Comparison of ENCODE assay signal across 10 cellular contexts in the genomic region with DNA sequence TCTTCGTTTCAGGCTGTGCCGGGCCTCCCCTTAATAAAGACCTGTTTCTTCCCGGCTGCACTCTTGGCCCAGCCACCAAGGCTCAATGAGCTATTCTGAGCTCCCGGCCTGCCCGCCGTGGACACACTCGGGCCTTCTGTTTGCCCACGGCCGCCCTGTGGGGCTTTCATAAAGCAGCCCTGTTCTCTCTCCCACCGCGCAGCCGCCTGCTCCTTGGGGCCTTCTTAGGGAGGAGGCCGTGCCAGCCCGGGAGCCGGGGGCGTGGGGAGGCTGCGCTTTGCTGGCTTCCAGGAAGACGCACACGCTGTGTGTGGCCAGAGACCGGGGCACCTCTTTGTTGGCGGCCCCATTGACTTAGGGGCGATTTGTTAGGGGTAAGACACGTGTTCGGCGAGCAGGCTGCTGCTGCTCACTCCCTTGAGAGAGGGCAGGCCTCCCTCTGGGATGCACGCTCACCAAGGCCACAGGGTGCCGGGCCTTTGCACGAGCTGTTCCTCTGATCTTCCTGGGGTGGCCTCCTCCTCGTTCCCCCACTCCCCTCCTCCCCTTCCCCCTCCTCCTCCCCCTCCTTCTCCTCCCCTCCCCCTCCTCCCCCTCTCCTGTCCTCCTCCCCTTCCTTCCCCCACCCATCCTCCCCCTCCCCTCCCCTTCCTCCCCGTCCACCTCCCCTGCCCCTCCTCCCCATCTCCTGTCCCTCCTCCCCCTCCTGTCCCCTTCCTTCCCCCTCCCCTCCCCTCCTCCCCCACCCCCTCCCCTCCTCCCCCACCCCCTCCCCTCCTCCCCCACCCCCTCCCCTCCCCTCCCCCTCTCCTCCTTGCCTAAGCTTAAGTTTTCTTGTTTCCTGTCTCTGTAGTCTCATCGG. TPM values are rescaled to one million over a fixed set of nuclear protein-coding genes. Genes with fewer than 3 reads are reported as not detected.
DNase-seq lines count a peak whose midpoint lies in the region; ATAC-seq and TF ChIP-seq lines count a peak whose summit lies in the region.
"Had no signal": no experiment of that assay in that cellular context is flagged by ENCODE, and none has a peak within 500 bp of the region (broad histone marks: within the 10 kb centered on the region; RNA-seq: fewer than 3 reads in every experiment).

No MANE protein-coding gene starts in this region.

- ATAC-seq in Right ventricle myocardium superior (ENCODE audit: poor library complexity) (peak; percentile 20), upper lobe of right lung (peak; percentile 5), GM21576 (IDR thresholded peaks at IDR 0.05; ENCODE audit: unreplicated experiment) (no peak)

- TF ChIP-seq CTCF in left ventricle myocardium inferior (IDR thresholded peaks at IDR 0.05; ENCODE audit: borderline replicate concordance), result no peak
- TF ChIP-seq CTCF in upper lobe of right lung (IDR thresholded peaks at IDR 0.05), result no peak

- no peaks in the 10 kb centered on the region for H3K9me3 ChIP-seq in left ventricle myocardium inferior (replicated peaks)
- H3K9me3 ChIP-seq in ectodermal cell (ENCODE audit: control insufficient read depth, low read length), result no peaks in the 10 kb centered on the region
- no peaks in the 10 kb centered on the region for H3K9me3 ChIP-seq in upper lobe of right lung

- H3K4me3 ChIP-seq in left ventricle myocardium inferior (no peak overlapping the region), ectodermal cell (ENCODE audit: insufficient read depth, low read depth, low read length) (peak overlapping the region; percentile 10), upper lobe of right lung (no peak overlapping the region)

- WGBS in ectodermal cell, 2 experiments, result 28 to 31% methylated on average over 29 to 30 of the region's 31 CpGs

- H3K4me1 ChIP-seq in left ventricle myocardium inferior (peaks cover under 1% of the 10 kb centered on the region), ectodermal cell (ENCODE audit: control insufficient read depth, insufficient read depth, low read length) (no peaks in the 10 kb centered on the region), upper lobe of right lung (peaks cover 1% of the 10 kb centered on the region)
- H3K4me1 ChIP-seq: parathyroid adenoma had no signal

- intact Hi-C loops in Right ventricle myocardium superior (cut with DNase I), result no loop called here
- intact Hi-C loops in left ventricle myocardium inferior (cut with micrococcal nuclease), result loop anchor here (10.0 kb wide), 1 partner anchor 327 kb away; no protein-coding TSS in a partner anchor
- intact Hi-C loops in upper lobe of right lung (cut with DNase I), result loop anchor here (10.0 kb wide), 1 partner anchor 347 kb away; no protein-coding TSS in a partner anchor

- H3K36me3 ChIP-seq in left ventricle myocardium inferior (no peaks in the 10 kb centered on the region), ectodermal cell (ENCODE audit: control insufficient read depth, insufficient read depth, low read length) (no peaks in the 10 kb centered on the region), upper lobe of right lung (no peaks in the 10 kb centered on the region)

- H3K27ac ChIP-seq in left ventricle myocardium inferior (replicated peaks) (no peak overlapping the region), ectodermal cell (ENCODE audit: insufficient read depth, low read depth, low read length, poor library complexity, severe bottlenecking) (peak overlapping the region; percentile 69), upper lobe of right lung (no peak overlapping the region)
- H3K27ac ChIP-seq: parathyroid adenoma had no signal

- DNase-seq in Right ventricle myocardium superior (no peak), left ventricle myocardium inferior (no peak), middle frontal gyrus (ENCODE audit: extremely low spot score, low spot score) (peak; percentile 68), upper lobe of right lung (no peak), NCI-H510A treated with DMSO at 0.1 percent for 48 hours (lab: John Stamatoyannopoulos, UW) (no peak), D341Med (ENCODE audit: low spot score) (no peak)

- peaks cover 5% of the 10 kb centered on the region for H3K27me3 ChIP-seq in left ventricle myocardium inferior (ENCODE audit: low read depth)
- no peaks in the 10 kb centered on the region for H3K27me3 ChIP-seq in ectodermal cell (ENCODE audit: control insufficient read depth, insufficient read depth, low read length, poor library complexity, severe bottlenecking)
- no peaks in the 10 kb centered on the region for H3K27me3 ChIP-seq in upper lobe of right lung

RNA-seq across cellular contexts. Expression of gene BLOC1S4, which starts 11.3 kb away (rescaled TPM):
- 6.0 TPM for total RNA-seq in Right ventricle myocardium superior
- total RNA-seq in left ventricle myocardium inferior, result 7.1 TPM
- polyA plus RNA-seq in ectodermal cell (2013, experiment 1 of 4), result 15.5 TPM
- polyA plus RNA-seq in ectodermal cell (2013, experiment 2 of 4), result 15.5 TPM
- polyA plus RNA-seq in ectodermal cell (2013, experiment 3 of 4), result 15.9 TPM
- polyA plus RNA-seq in ectodermal cell (2013, experiment 4 of 4), result 18.1 TPM
- 10.7 TPM for total RNA-seq in upper lobe of right lung

RNA-seq across cellular contexts. Expression of gene MRFAP1L1, which starts 17.6 kb away (rescaled TPM):
- total RNA-seq in Right ventricle myocardium superior (39.7 TPM), left ventricle myocardium inferior (41.5 TPM), upper lobe of right lung (46.6 TPM)
- 90.7 TPM for polyA plus RNA-seq in ectodermal cell (2013, experiment 1 of 4)
- 94.4 TPM for polyA plus RNA-seq in ectodermal cell (2013, experiment 2 of 4)
- polyA plus RNA-seq in ectodermal cell (2013, experiment 3 of 4), result 68.6 TPM
- polyA plus RNA-seq in ectodermal cell (2013, experiment 4 of 4), result 78.3 TPM

RNA-seq across cellular contexts. Expression of gene S100P, which starts 33.6 kb away (rescaled TPM):
- total RNA-seq in Right ventricle myocardium superior (not detected), left ventricle myocardium inferior (not detected), upper lobe of right lung (3.6 TPM)
- polyA plus RNA-seq in ectodermal cell (2013, experiment 1 of 4), result not detected
- polyA plus RNA-seq in ectodermal cell (2013, experiment 2 of 4), result not detected
- polyA plus RNA-seq in ectodermal cell (2013, experiment 3 of 4), result not detected
- not detected for polyA plus RNA-seq in ectodermal cell (2013, experiment 4 of 4)
- total RNA-seq: glomerular endothelial cell had no signal

RNA-seq across cellular contexts. Expression of gene KIAA0232, which starts 55.2 kb away (rescaled TPM):
- 75.0 TPM for total RNA-seq in Right ventricle myocardium superior
- total RNA-seq in left ventricle myocardium inferior, result 82.5 TPM
- polyA plus RNA-seq in ectodermal cell (2013, experiment 1 of 4), result 31.2 TPM
- polyA plus RNA-seq in ectodermal cell (2013, experiment 2 of 4), result 38.8 TPM
- 29.5 TPM for polyA plus RNA-seq in ectodermal cell (2013, experiment 3 of 4)
- polyA plus RNA-seq in ectodermal cell (2013, experiment 4 of 4), result 35.6 TPM
- total RNA-seq in upper lobe of right lung, result 30.9 TPM
